ENCODE assay signal across 8 cellular contexts in the genomic region with DNA sequence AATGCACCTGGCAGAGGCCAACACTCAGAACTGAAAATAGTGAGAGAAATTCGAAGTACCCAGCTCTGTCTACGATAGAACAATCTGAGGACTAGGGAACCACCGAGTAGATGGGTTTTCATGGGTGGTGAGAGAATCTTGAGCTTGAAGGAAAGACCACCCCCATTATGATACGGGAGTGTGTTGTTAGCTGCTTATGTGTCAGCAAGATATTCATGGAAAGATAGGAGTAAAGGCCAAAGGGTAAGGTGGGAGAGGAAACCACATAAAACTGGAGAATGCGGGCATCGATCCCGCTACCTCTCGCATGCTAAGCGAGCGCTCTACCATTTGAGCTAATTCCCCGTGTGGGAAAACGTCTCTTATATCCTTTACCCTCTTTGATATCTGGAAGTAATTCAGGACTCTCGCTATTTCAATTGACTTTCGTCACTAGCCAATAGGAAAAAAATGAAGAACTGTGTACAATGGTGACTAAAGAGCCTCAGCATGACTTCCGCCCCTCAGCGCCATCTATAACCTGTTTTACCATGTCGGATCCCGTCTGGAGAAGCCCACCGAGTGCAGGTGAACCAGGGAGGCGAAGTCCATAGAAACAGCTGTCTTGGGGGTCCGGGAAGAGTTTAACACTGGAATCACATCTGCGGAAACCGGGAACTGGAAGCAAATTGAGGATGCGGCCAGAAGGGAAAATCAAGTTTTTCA. TPM values are rescaled to one million over a fixed set of nuclear protein-coding genes. Genes with fewer than 3 reads are reported as not detected.
A peak's percentile ranks its signal among the peaks of the same experiment; 100 is the strongest.
DNase-seq lines count a peak whose midpoint lies in the region; ATAC-seq and TF ChIP-seq lines count a peak whose summit lies in the region.

No MANE protein-coding gene starts in this region.

- H3K36me3 Mint-ChIP-seq in Calu3 (ENCODE audit: insufficient read depth, unreplicated experiment), result peaks cover 42% of the 10 kb centered on the region
- peaks cover 5 to 7% of the 10 kb centered on the region in 2 donors for H3K36me3 Mint-ChIP-seq in activated naive CD4-positive, alpha-beta T cell treated with anti-CD3 and anti-CD28 coated beads, Interleukin-2, amount 50 U/mL, for 72 hours

- no peaks in the 10 kb centered on the region for H4K20me1 ChIP-seq in Karpas-422 (ENCODE audit: insufficient read depth, low read depth, low read length)

- TF ChIP-seq EP300 in ovary (IDR thresholded peaks at IDR 0.05), result no peak

- H3K4me2 ChIP-seq in Karpas-422 (ENCODE audit: low read depth, low read length, poor library complexity, severe bottlenecking), result peak overlapping the region; percentile 68

- H3K36me3 ChIP-seq in Karpas-422 (ENCODE audit: insufficient read depth, low read length), result no peaks in the 10 kb centered on the region
- no peaks in the 10 kb centered on the region for H3K36me3 ChIP-seq in ovary

- peak overlapping the region; percentile 64 for H3K4me3 ChIP-seq in Karpas-422 (ENCODE audit: low read length)
- H3K4me3 ChIP-seq in ovary, result peak overlapping the region; percentile 37

- H3K27me3 Mint-ChIP-seq in Calu3 (ENCODE audit: unreplicated experiment), result peaks cover 13% of the 10 kb centered on the region

- H3K27ac Mint-ChIP-seq in Calu3 (ENCODE audit: unreplicated experiment), result peak overlapping the region; percentile 98
- H3K27ac Mint-ChIP-seq in activated naive CD4-positive, alpha-beta T cell treated with anti-CD3 and anti-CD28 coated beads, Interleukin-2, amount 50 U/mL, for 72 hours, result peak overlapping the region; percentile 91 to 98

- H3K27me3 ChIP-seq in Karpas-422 (ENCODE audit: low read length) (no peaks in the 10 kb centered on the region), ovary (no peaks in the 10 kb centered on the region)

- WGBS in ovary, 3 donors, result 3 to 6% (median 3%) methylated on average over 24 of the region's 24 CpGs

- peaks cover 24% of the 10 kb centered on the region for H3K4me1 ChIP-seq in Karpas-422 (ENCODE audit: low read length)
- H3K4me1 ChIP-seq in ovary (ENCODE audit: insufficient read depth), result no peaks in the 10 kb centered on the region

- CTCF ChIA-PET in Calu3 (lab: Charles Lee), result interaction anchor here (0.6 to 3.0 kb wide), 17 partner anchors 13 to 1440 kb away, joined by 3 to 33 read pairs (median 4); a partner anchor contains a TSS

- H3K9me2 ChIP-seq in Karpas-422 (replicated peaks; ENCODE audit: insufficient read depth, low read length), result no peaks in the 10 kb centered on the region

- H3K4me1 Mint-ChIP-seq in Calu3 (ENCODE audit: low read depth, unreplicated experiment), result peaks cover 31% of the 10 kb centered on the region

- H3K4me3 Mint-ChIP-seq in Calu3 (ENCODE audit: low read depth, unreplicated experiment), result peak overlapping the region; percentile 78

- ATAC-seq in activated naive CD4-positive, alpha-beta T cell treated with anti-CD3 and anti-CD28 coated beads, Interleukin-2, amount 50 U/mL, for 72 hours, result peak; percentile 51 to 74
- no peak for ATAC-seq in GM18517 (IDR thresholded peaks at IDR 0.05; ENCODE audit: unreplicated experiment)

- peak; percentile 81 for DNase-seq in Calu3
- DNase-seq in Karpas-422, result peak; percentile 86
- DNase-seq in OCI-M2 (lab: John Stamatoyannopoulos, UW; ENCODE audit: unreplicated experiment), result peak; percentile 96
- peak; percentile 48 to 76 for DNase-seq in activated naive CD4-positive, alpha-beta T cell treated with anti-CD3 and anti-CD28 coated beads, Interleukin-2, amount 50 U/mL, for 72 hours (ENCODE audit: low spot score in 2 of 2)
- peak in 38 of 42 donors; percentile 46 to 87 (median 61) for DNase-seq in head of caudate nucleus
- DNase-seq in ovary, result peak in 4 of 5 donors; percentile 51 to 75 (median 52)
- DNase-seq in NK-92 (lab: John Stamatoyannopoulos, UW; ENCODE audit: unreplicated experiment), result no peak

- no peak for TF ChIP-seq POLR2A in ovary (IDR thresholded peaks at IDR 0.05)

- H3K27ac ChIP-seq in Karpas-422 (ENCODE audit: low read length) (no peak overlapping the region), ovary (peak overlapping the region in 1 of 2 donors; percentile 43)

- peak overlapping the region; percentile 47 for H3K9ac ChIP-seq in Karpas-422 (ENCODE audit: low read length)

- TF ChIP-seq CTCF in Calu3 (IDR thresholded peaks at IDR 0.05; ENCODE audit: unreplicated experiment), result no peak
- no peak for TF ChIP-seq CTCF in ovary (IDR thresholded peaks at IDR 0.05)

- peak overlapping the region; percentile 68; the same call in 1 of the 2 replicates for H2AFZ ChIP-seq in Karpas-422 (ENCODE audit: low read length)

- BruUV-seq in Calu3 (replicated peaks; lab: Mats Ljungman, UMichigan), result TSS peak; percentile 93

- no peaks in the 10 kb centered on the region for H3K79me2 ChIP-seq in Karpas-422 (ENCODE audit: low read length)

- no peaks in the 10 kb centered on the region for H3K9me3 Mint-ChIP-seq in Calu3 (ENCODE audit: low read depth, unreplicated experiment)
- H3K9me3 Mint-ChIP-seq in activated naive CD4-positive, alpha-beta T cell treated with anti-CD3 and anti-CD28 coated beads, Interleukin-2, amount 50 U/mL, for 72 hours, result peaks cover 0 to 4% of the 10 kb centered on the region in 2 donors

- intact Hi-C loops in Calu3 (cut with micrococcal nuclease; ENCODE audit: unreplicated experiment) (loop anchor here (1.0 kb wide), 1 partner anchor 24 kb away; no protein-coding TSS in a partner anchor), head of caudate nucleus (cut with DNase I) (no loop called here), ovary (cut with DNase I) (loop anchor here in 2 of 4 donors (2.0 to 5.0 kb wide), 2 partner anchors 25 to 229 kb away; a partner anchor contains a TSS)

- no peaks in the 10 kb centered on the region for H3K9me3 ChIP-seq in Karpas-422 (ENCODE audit: low read length)
- no peaks in the 10 kb centered on the region for H3K9me3 ChIP-seq in ovary

RNA-seq across cellular contexts. Expression of a gene that starts 25.0 kb away (rescaled TPM):
- total RNA-seq in Calu3 (2022) (18.8 and 20.9 TPM in 2 replicates), ovary (10 to 100 TPM; 10.9 to 17.5 (median 15.5) TPM)
- 22.7 and 23.7 TPM in 2 replicates for total RNA-seq in Karpas-422 (2014; rRNA removed; shearing (Covaris generic); ENCODE audit: low replicate concordance)
- 10 to 100 TPM; 20.3 to 28.2 TPM for total RNA-seq in activated naive CD4-positive, alpha-beta T cell treated with anti-CD3 and anti-CD28 coated beads, Interleukin-2, amount 50 U/mL, for 72 hours
- polyA plus RNA-seq in ovary, result 10 to 100 TPM in 1 of 2 donors, 1 to 10 TPM in 1; 8.5 to 18.2 TPM

RNA-seq across cellular contexts. Expression of a gene that starts 33.6 kb away (rescaled TPM):
- 49.7 and 60.0 TPM in 2 replicates for total RNA-seq in Calu3 (2022)
- total RNA-seq in Karpas-422 (2014; rRNA removed; shearing (Covaris generic); ENCODE audit: low replicate concordance), result 57.3 and 103 TPM in 2 replicates
- 10 to 100 TPM; 87.0 to 98.0 TPM for total RNA-seq in activated naive CD4-positive, alpha-beta T cell treated with anti-CD3 and anti-CD28 coated beads, Interleukin-2, amount 50 U/mL, for 72 hours
- total RNA-seq in ovary, result 10 to 100 TPM; 48.6 to 78.9 (median 58.4) TPM
- 10 to 100 TPM; 53.5 to 69.7 TPM for polyA plus RNA-seq in ovary
